In genomic region chr5:59342181-59342580, GRCh38 we compare ENCODE assay signal across 15 cellular contexts.
DNase-seq lines count a peak whose midpoint lies in the region; ATAC-seq lines count a peak whose summit lies in the region.
"Had no signal": no experiment of that assay in that cellular context is flagged by ENCODE, and none has a peak within 500 bp of the region (broad histone marks: within the 10 kb centered on the region; RNA-seq: fewer than 3 reads in every experiment).

No MANE protein-coding gene starts in this region.

- H3K4me3 ChIP-seq in Jurkat, Clone E6-1 (ENCODE audit: low read length): no peak overlapping the region
- H3K4me3 ChIP-seq: GM23338 had no signal

- no peak for ATAC-seq in HG02885 (IDR thresholded peaks at IDR 0.05; ENCODE audit: poor library complexity, unreplicated experiment)
- ATAC-seq: GM23338, Panc1 had no signal

- DNase-seq in DMS53 (lab: John Stamatoyannopoulos, UW) (peak; percentile 76), SW480 (ENCODE audit: low spot score) (peak; percentile 79), kidney glomerular epithelial cell (lab: John Stamatoyannopoulos, UW) (peak; percentile 19), EL (no peak)
- peak; percentile 65 for DNase-seq in Jurkat, Clone E6-1 (ENCODE audit: low read depth, low spot score)
- DNase-seq in activated CD8-positive, alpha-beta memory T cell treated with anti-CD3 and anti-CD28 coated beads, Interleukin-2, amount 50 U/mL, for 4 hours: no peak
- DNase-seq: ACHN; CD4-positive, CD25-positive, alpha-beta regulatory T cell; NCI-H1930; NCI-H226; NCI-H748 treated with DMSO at 0.1 percent for 48 hours; SHP77 had no signal

Comparison
In these comparisons a context has a peak if more than half of its experiments do, and no peak if none do; other contexts are left out.
1. DNase-seq: peak in DMS53 (single experiment), Jurkat, Clone E6-1 (single experiment), SW480 (single experiment) and kidney glomerular epithelial cell (single experiment); none in activated CD8-positive, alpha-beta memory T cell treated with anti-CD3 and anti-CD28 coated beads, Interleukin-2, amount 50 U/mL, for 4 hours (single experiment) and EL (single experiment).